In genomic region chr3:72582211-72582878, GRCh38 we compare ENCODE assay signal across 1 cellular context.
TF ChIP-seq lines count a peak whose summit lies in the region.

No MANE protein-coding gene starts in this region.

TF ChIP-seq in HepG2, 621 proteins besides CTCF, POLR2A, EP300 and RAD21 (continued from another document and continues in another):
- TF ChIP-seq BRD4 (CRISPR knock-in tag; IDR thresholded peaks at IDR 0.05) (no peak), GABPB1 (CRISPR knock-in tag; IDR thresholded peaks at IDR 0.05) (no peak), SP140L (CRISPR knock-in tag; IDR thresholded peaks at IDR 0.05; ENCODE audit: borderline replicate concordance) (no peak), HOXD1 (CRISPR knock-in tag; IDR thresholded peaks at IDR 0.05) (no peak), ZNF576 (CRISPR knock-in tag; IDR thresholded peaks at IDR 0.05) (no peak), NPAS2 (CRISPR knock-in tag; IDR thresholded peaks at IDR 0.05; ENCODE audit: borderline replicate concordance) (no peak), MXD4 (CRISPR knock-in tag; IDR thresholded peaks at IDR 0.05) (no peak), ZNF160 (CRISPR knock-in tag; IDR thresholded peaks at IDR 0.05) (no peak), HNRNPL (IDR thresholded peaks at IDR 0.05; ENCODE audit: low read depth, low read length) (no peak), ZBTB7B (CRISPR knock-in tag; IDR thresholded peaks at IDR 0.05) (no peak; the same call in 1 of the 2 replicates), ZFP36 (IDR thresholded peaks at IDR 0.05; ENCODE audit: borderline replicate concordance, low read depth, low read length, partially characterized antibody) (no peak), SNAPC4 (CRISPR knock-in tag; IDR thresholded peaks at IDR 0.05) (no peak), ZNF747 (CRISPR knock-in tag; IDR thresholded peaks at IDR 0.05; ENCODE audit: borderline replicate concordance) (no peak), ZNF607 (CRISPR knock-in tag; IDR thresholded peaks at IDR 0.05; ENCODE audit: borderline replicate concordance) (no peak), RBM39 (IDR thresholded peaks at IDR 0.05; ENCODE audit: low read depth, low read length, poor library complexity, severe bottlenecking) (no peak), MIXL1 (CRISPR knock-in tag; IDR thresholded peaks at IDR 0.05) (peak; percentile 66; the same call in 1 of the 2 replicates), MAFF (IDR thresholded peaks at IDR 0.05; ENCODE audit: low read depth, low read length) (no peak), KAT2B (IDR thresholded peaks at IDR 0.05; ENCODE audit: borderline replicate concordance, low read depth, low read length) (no peak), ATF3 (CRISPR knock-in tag; IDR thresholded peaks at IDR 0.05) (no peak), ARHGAP35 (CRISPR knock-in tag; IDR thresholded peaks at IDR 0.05; ENCODE audit: borderline replicate concordance) (no peak), ZBTB43 (CRISPR knock-in tag; conservative IDR thresholded peaks at IDR 0.05) (no peak), ZNF24 (IDR thresholded peaks at IDR 0.05) (no peak), CBX1 (IDR thresholded peaks at IDR 0.05; ENCODE audit: low read depth) (no peak), ZNF841 (CRISPR knock-in tag; IDR thresholded peaks at IDR 0.05; ENCODE audit: borderline replicate concordance) (no peak), PRDM4 (CRISPR knock-in tag; IDR thresholded peaks at IDR 0.05; ENCODE audit: borderline replicate concordance) (no peak), ZNF605 (CRISPR knock-in tag; IDR thresholded peaks at IDR 0.05) (no peak), RELA (CRISPR knock-in tag; IDR thresholded peaks at IDR 0.05) (no peak), HHEX (CRISPR knock-in tag; IDR thresholded peaks at IDR 0.05) (no peak), ZFY (CRISPR knock-in tag; IDR thresholded peaks at IDR 0.05) (no peak), ZNF512B (CRISPR knock-in tag; IDR thresholded peaks at IDR 0.05; ENCODE audit: borderline replicate concordance) (no peak), ZNF550 (CRISPR knock-in tag; IDR thresholded peaks at IDR 0.05; ENCODE audit: borderline replicate concordance) (no peak), TBX2 (CRISPR knock-in tag; IDR thresholded peaks at IDR 0.05; ENCODE audit: borderline replicate concordance) (peak; percentile 76), ZNF432 (CRISPR knock-in tag; IDR thresholded peaks at IDR 0.05; ENCODE audit: borderline replicate concordance) (no peak), MXI1 (IDR thresholded peaks at IDR 0.05; ENCODE audit: borderline replicate concordance, low read depth, low read length) (no peak), AGO2 (optimal IDR thresholded peaks at IDR 0.05; ENCODE audit: low read depth, low read length) (no peak), HNF1A (IDR thresholded peaks at IDR 0.05; ENCODE audit: low read depth) (no peak), HNF1A (CRISPR knock-in tag; IDR thresholded peaks at IDR 0.05; ENCODE audit: borderline replicate concordance) (peak; percentile 56; the same call in 1 of the 2 replicates), GTF3A (CRISPR knock-in tag; conservative IDR thresholded peaks at IDR 0.05) (no peak), ZSCAN9 (CRISPR knock-in tag; IDR thresholded peaks at IDR 0.05; ENCODE audit: borderline replicate concordance) (no peak), ZNF644 (CRISPR knock-in tag; IDR thresholded peaks at IDR 0.05; ENCODE audit: low read depth) (peak; percentile 71; the same call in 1 of the 2 replicates), CEBPG (CRISPR knock-in tag; IDR thresholded peaks at IDR 0.05) (peak; percentile 89), ZKSCAN1 (IDR thresholded peaks at IDR 0.05; ENCODE audit: low read length) (no peak), BATF2 (CRISPR knock-in tag; IDR thresholded peaks at IDR 0.05) (no peak), ZNF713 (CRISPR knock-in tag; IDR thresholded peaks at IDR 0.05) (no peak), FOXJ3 (CRISPR knock-in tag; IDR thresholded peaks at IDR 0.05; ENCODE audit: borderline replicate concordance) (peak; percentile 64; the same call in 1 of the 2 replicates), SYNCRIP (IDR thresholded peaks at IDR 0.05; ENCODE audit: insufficient read depth, low read depth, low read length) (no peak), CC2D1A (CRISPR knock-in tag; IDR thresholded peaks at IDR 0.05) (no peak), REXO4 (CRISPR knock-in tag; IDR thresholded peaks at IDR 0.05; ENCODE audit: borderline replicate concordance) (no peak), CREBL2 (CRISPR knock-in tag; IDR thresholded peaks at IDR 0.05; ENCODE audit: borderline replicate concordance) (no peak), RBAK (CRISPR knock-in tag; IDR thresholded peaks at IDR 0.05) (no peak), SOX6 (IDR thresholded peaks at IDR 0.05) (no peak), SOX6 (CRISPR knock-in tag; IDR thresholded peaks at IDR 0.05) (peak; percentile 86)
- TF ChIP-seq, protein P1, sequence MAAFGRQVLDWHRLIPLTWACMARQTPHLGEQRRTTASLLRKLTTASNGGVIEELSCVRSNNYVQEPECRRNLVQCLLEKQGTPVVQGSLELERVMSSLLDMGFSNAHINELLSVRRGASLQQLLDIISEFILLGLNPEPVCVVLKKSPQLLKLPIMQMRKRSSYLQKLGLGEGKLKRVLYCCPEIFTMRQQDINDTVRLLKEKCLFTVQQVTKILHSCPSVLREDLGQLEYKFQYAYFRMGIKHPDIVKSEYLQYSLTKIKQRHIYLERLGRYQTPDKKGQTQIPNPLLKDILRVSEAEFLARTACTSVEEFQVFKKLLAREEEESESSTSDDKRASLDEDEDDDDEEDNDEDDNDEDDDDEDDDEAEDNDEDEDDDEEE (CRISPR knock-in tag; IDR thresholded peaks at IDR 0.05): no peak
